Comparison of ENCODE assay signal across 1 cellular context in the genomic region with DNA sequence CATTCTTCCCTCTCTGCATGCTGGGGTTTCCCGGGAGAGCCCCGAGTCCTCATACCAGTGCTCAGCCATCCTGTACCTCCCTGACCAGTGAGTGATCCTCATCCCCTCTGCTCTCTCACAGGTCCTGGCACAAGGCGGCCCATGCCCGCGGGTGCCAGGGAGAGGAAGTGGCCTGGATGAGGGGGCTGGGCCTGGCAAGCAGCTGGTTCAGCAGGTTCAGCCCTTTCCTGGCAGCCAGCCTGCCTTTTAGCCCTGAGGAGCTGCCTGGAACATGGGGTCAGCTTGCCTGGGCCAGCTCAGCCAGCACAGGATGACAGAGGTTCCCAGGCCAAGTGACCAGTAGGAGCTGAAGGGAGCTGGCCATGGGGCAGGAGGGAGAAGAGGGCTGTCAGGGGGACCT.
TF ChIP-seq lines count a peak whose summit lies in the region.

No MANE protein-coding gene starts in this region.

TF ChIP-seq in SK-N-SH treated with all-trans-retinoic acid at 6 μM for 48 hours, 23 proteins besides CTCF, POLR2A, EP300 and RAD21 (continued from another document):
- TF ChIP-seq, protein P1, sequence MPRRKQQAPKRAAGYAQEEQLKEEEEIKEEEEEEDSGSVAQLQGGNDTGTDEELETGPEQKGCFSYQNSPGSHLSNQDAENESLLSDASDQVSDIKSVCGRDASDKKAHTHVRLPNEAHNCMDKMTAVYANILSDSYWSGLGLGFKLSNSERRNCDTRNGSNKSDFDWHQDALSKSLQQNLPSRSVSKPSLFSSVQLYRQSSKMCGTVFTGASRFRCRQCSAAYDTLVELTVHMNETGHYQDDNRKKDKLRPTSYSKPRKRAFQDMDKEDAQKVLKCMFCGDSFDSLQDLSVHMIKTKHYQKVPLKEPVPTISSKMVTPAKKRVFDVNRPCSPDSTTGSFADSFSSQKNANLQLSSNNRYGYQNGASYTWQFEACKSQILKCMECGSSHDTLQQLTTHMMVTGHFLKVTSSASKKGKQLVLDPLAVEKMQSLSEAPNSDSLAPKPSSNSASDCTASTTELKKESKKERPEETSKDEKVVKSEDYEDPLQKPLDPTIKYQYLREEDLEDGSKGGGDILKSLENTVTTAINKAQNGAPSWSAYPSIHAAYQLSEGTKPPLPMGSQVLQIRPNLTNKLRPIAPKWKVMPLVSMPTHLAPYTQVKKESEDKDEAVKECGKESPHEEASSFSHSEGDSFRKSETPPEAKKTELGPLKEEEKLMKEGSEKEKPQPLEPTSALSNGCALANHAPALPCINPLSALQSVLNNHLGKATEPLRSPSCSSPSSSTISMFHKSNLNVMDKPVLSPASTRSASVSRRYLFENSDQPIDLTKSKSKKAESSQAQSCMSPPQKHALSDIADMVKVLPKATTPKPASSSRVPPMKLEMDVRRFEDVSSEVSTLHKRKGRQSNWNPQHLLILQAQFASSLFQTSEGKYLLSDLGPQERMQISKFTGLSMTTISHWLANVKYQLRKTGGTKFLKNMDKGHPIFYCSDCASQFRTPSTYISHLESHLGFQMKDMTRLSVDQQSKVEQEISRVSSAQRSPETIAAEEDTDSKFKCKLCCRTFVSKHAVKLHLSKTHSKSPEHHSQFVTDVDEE (CRISPR knock-in tag; IDR thresholded peaks at IDR 0.05): no peak
- TF ChIP-seq ARNTL (CRISPR knock-in tag; IDR thresholded peaks at IDR 0.05; ENCODE audit: borderline replicate concordance, low read depth) (no peak), ESRRG (CRISPR knock-in tag; IDR thresholded peaks at IDR 0.05) (no peak), CSDC2 (CRISPR knock-in tag; IDR thresholded peaks at IDR 0.05) (no peak), ZNF8 (CRISPR knock-in tag; IDR thresholded peaks at IDR 0.05) (no peak)
- TF ChIP-seq, protein P2, sequence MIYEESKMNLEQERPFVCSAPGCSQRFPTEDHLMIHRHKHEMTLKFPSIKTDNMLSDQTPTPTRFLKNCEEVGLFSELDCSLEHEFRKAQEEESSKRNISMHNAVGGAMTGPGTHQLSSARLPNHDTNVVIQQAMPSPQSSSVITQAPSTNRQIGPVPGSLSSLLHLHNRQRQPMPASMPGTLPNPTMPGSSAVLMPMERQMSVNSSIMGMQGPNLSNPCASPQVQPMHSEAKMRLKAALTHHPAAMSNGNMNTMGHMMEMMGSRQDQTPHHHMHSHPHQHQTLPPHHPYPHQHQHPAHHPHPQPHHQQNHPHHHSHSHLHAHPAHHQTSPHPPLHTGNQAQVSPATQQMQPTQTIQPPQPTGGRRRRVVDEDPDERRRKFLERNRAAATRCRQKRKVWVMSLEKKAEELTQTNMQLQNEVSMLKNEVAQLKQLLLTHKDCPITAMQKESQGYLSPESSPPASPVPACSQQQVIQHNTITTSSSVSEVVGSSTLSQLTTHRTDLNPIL (CRISPR knock-in tag; IDR thresholded peaks at IDR 0.05; ENCODE audit: low read depth): no peak
